In genomic region chr2:158556124-158556523, GRCh38 we compare ENCODE assay signal across 20 cellular contexts.
DNase-seq lines count a peak whose midpoint lies in the region; ATAC-seq, FAIRE-seq and TF ChIP-seq lines count a peak whose summit lies in the region.
"Had no signal": no experiment of that assay in that cellular context is flagged by ENCODE, and none has a peak within 500 bp of the region (broad histone marks: within the 10 kb centered on the region; RNA-seq: fewer than 3 reads in every experiment).

No MANE protein-coding gene starts in this region.

- intact Hi-C loops in left lung (cut with DNase I), result no loop called here
- intact Hi-C loops in upper lobe of right lung (cut with DNase I), result no loop called here

- H3K9me3 ChIP-seq in left lung (no peaks in the 10 kb centered on the region), upper lobe of right lung (no peaks in the 10 kb centered on the region)
- H3K9me3 ChIP-seq: A549; BLaER1 treated with 17β-estradiol and CSF1 and Interleukin-3, amounts not matched to agents 10 nM and 100 nM had no signal

- no peak overlapping the region for H3K4me3 ChIP-seq in left lung
- H3K4me3 ChIP-seq in upper lobe of right lung, result no peak overlapping the region
- H3K4me3 ChIP-seq: A549; BLaER1 treated with 17β-estradiol and CSF1 and Interleukin-3, amounts not matched to agents 10 nM and 100 nM had no signal

- peak; percentile 27 for FAIRE-seq in H54 (lab: Jason Lieb, UNC)
- FAIRE-seq: A549, G401.6, GM12891 had no signal

- H3K27me3 ChIP-seq in left lung (no peaks in the 10 kb centered on the region), upper lobe of right lung (no peaks in the 10 kb centered on the region)
- H3K27me3 ChIP-seq: BLaER1 treated with 17β-estradiol and CSF1 and Interleukin-3, amounts not matched to agents 10 nM and 100 nM had no signal

- no peaks in the 10 kb centered on the region for H3K4me1 ChIP-seq in left lung
- no peaks in the 10 kb centered on the region for H3K4me1 ChIP-seq in upper lobe of right lung
- H3K4me1 ChIP-seq: BLaER1 treated with 17β-estradiol and CSF1 and Interleukin-3, amounts not matched to agents 10 nM and 100 nM had no signal

- TF ChIP-seq POLR2A in H54 (IDR thresholded peaks at IDR 0.05; ENCODE audit: low read depth, low read length), result no peak
- no peak for TF ChIP-seq POLR2A in erythroblast (IDR thresholded peaks at IDR 0.05; ENCODE audit: low read length)

- ATAC-seq in left lung (peak; percentile 52), upper lobe of right lung (peak; percentile 43)
- ATAC-seq: A549; CD8-positive, alpha-beta T cell had no signal

- DNase-seq in NCI-H1436 (lab: John Stamatoyannopoulos, UW) (peak; percentile 4), NCI-H1436 treated with DMSO at 0.1 percent for 48 hours (lab: John Stamatoyannopoulos, UW) (no peak), H54 (ENCODE audit: insufficient read length, low spot score) (no peak), left lung (no peak), upper lobe of right lung (no peak), erythroblast (lab: John Stamatoyannopoulos, UW) (no peak), NCI-H526 (lab: John Stamatoyannopoulos, UW) (no peak)
- DNase-seq: AML-193; Caco-2; Calu3; CD4-positive, alpha-beta T cell; CD8-positive, alpha-beta T cell; DMS79 treated with DMSO at 0.1 percent for 48 hours; GF-D8 had no signal

- peaks cover 0 to 6% of the 10 kb centered on the region in 2 donors for H3K36me3 ChIP-seq in left lung
- no peaks in the 10 kb centered on the region for H3K36me3 ChIP-seq in upper lobe of right lung
- H3K36me3 ChIP-seq: BLaER1 treated with 17β-estradiol and CSF1 and Interleukin-3, amounts not matched to agents 10 nM and 100 nM had no signal

- no peak for TF ChIP-seq CTCF in left lung (IDR thresholded peaks at IDR 0.05)
- TF ChIP-seq CTCF in upper lobe of right lung (IDR thresholded peaks at IDR 0.05), result no peak

- no peak overlapping the region for H3K27ac ChIP-seq in left lung
- H3K27ac ChIP-seq in upper lobe of right lung, result no peak overlapping the region
- H3K27ac ChIP-seq: 22Rv1; A549; BLaER1 treated with 17β-estradiol and CSF1 and Interleukin-3, amounts not matched to agents 10 nM and 100 nM; C4-2B had no signal
